1 cellular context compared by ENCODE assay signal in the genomic region with DNA sequence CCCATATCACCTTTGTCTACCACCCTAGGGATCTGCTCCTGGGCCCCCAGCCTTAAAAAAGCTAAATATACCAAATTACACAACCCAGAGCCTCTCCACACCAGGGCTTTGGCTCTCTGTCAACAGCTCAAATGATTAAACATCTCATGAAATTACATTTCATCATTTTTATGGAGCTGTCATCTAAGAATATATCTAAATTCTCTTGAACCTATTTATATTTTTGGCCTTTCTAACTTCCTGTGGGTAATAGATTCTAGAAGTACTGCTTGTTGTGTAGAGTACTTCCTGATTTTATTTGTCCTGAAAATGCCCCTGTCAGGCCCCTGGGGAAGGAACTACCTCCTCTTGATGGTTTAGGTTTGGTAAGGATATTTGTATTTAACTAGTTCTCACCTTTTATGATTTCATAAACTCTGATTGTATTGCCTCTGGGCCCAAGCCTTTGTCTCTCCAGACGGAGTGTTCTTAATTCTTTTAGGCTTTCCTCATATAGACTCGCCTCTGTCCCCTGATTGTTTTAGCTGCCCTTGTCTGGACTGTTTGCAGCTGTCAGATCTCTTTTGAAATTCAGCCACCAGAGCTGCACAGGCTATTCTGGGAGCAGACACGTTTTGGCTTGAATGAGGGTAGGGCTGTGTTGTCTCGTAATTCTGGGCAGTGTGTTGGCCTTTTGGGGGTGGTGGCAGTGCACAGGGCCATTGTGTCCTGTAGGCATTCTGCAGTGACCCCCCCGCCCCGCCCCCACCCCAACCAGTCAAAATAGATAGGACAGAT.
TF ChIP-seq lines count a peak whose summit lies in the region.

No MANE protein-coding gene starts in this region.

TF ChIP-seq in K562, 482 proteins besides CTCF, POLR2A, EP300 and RAD21:
- no peak for TF ChIP-seq NRF1 (conservative IDR thresholded peaks at IDR 0.05 in 1 of 2, IDR thresholded peaks at IDR 0.05 in 1 of 2)
- no peak for TF ChIP-seq SMARCA5 (IDR thresholded peaks at IDR 0.05)
- TF ChIP-seq NFATC3 (IDR thresholded peaks at IDR 0.05) = no peak
- TF ChIP-seq, protein P1, sequence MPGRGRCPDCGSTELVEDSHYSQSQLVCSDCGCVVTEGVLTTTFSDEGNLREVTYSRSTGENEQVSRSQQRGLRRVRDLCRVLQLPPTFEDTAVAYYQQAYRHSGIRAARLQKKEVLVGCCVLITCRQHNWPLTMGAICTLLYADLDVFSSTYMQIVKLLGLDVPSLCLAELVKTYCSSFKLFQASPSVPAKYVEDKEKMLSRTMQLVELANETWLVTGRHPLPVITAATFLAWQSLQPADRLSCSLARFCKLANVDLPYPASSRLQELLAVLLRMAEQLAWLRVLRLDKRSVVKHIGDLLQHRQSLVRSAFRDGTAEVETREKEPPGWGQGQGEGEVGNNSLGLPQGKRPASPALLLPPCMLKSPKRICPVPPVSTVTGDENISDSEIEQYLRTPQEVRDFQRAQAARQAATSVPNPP (IDR thresholded peaks at IDR 0.05; ENCODE audit: borderline replicate concordance, insufficient read depth, insufficient read length) = no peak
- no peak for TF ChIP-seq TGIF2 (CRISPR knock-in tag; IDR thresholded peaks at IDR 0.05)
- no peak for TF ChIP-seq SLC30A9 (CRISPR knock-in tag; IDR thresholded peaks at IDR 0.05)
- TF ChIP-seq HOXB6 (CRISPR knock-in tag; IDR thresholded peaks at IDR 0.05; ENCODE audit: borderline replicate concordance) = no peak
- TF ChIP-seq, protein P2, sequence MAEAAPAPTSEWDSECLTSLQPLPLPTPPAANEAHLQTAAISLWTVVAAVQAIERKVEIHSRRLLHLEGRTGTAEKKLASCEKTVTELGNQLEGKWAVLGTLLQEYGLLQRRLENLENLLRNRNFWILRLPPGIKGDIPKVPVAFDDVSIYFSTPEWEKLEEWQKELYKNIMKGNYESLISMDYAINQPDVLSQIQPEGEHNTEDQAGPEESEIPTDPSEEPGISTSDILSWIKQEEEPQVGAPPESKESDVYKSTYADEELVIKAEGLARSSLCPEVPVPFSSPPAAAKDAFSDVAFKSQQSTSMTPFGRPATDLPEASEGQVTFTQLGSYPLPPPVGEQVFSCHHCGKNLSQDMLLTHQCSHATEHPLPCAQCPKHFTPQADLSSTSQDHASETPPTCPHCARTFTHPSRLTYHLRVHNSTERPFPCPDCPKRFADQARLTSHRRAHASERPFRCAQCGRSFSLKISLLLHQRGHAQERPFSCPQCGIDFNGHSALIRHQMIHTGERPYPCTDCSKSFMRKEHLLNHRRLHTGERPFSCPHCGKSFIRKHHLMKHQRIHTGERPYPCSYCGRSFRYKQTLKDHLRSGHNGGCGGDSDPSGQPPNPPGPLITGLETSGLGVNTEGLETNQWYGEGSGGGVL (CRISPR knock-in tag; IDR thresholded peaks at IDR 0.05) = no peak
- TF ChIP-seq ZNF695 (CRISPR knock-in tag; IDR thresholded peaks at IDR 0.05) = no peak
- no peak for TF ChIP-seq ETV1 (tag; conservative IDR thresholded peaks at IDR 0.05; ENCODE audit: low read depth)
- TF ChIP-seq ZNF347 (CRISPR knock-in tag; IDR thresholded peaks at IDR 0.05; ENCODE audit: low read depth) = no peak
